In the genomic region with DNA sequence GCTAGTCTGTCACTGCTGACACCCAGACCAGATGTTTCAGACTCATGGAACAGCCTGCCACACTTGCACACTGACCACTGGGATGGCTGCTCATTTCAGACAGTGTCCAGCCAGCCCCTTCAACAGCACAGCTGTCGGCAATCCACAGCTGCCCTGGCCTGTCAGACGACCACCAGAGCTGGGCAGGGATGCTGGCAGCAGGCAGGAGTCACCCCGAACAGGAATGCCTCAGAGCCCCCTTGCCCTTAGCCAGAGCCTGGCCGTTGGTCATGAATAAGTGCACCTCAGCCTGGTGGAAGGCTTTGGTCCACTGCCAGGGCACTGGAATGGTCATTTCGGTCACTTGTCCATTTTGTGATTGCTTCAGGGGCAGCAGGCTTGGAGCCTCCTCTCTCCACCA, we compare ENCODE assay signal across 23 cellular contexts.
"Had no signal": no experiment of that assay in that cellular context is flagged by ENCODE, and none has a peak within 500 bp of the region (broad histone marks: within the 10 kb centered on the region; RNA-seq: fewer than 3 reads in every experiment).

No MANE protein-coding gene starts in this region.

- H3K27ac Mint-ChIP-seq: activated B cell treated with CpG ODN at 0.5 μM for 24 hours; activated CD8-positive, alpha-beta T cell treated with anti-CD3 and anti-CD28 coated beads for 36 hours; activated naive CD8-positive, alpha-beta T cell; activated T-helper 17 cell treated with anti-CD3 and anti-CD28 coated beads, Interleukin-2, amount 50 U/mL, for 72 hours; T-helper 17 cell; T-helper 2 cell treated with Interferon-gamma antibody and Interleukin-4, amounts not matched to agents 5 μg/mL and 100 μg/mL, for 36 hours had no signal

- H3K27me3 ChIP-seq: brain microvascular endothelial cell had no signal

- H3K4me1 Mint-ChIP-seq: activated B cell treated with CpG ODN at 0.5 μM for 24 hours; activated T-helper 17 cell treated with anti-CD3 and anti-CD28 coated beads, Interleukin-2, amount 50 U/mL, for 72 hours; central memory CD8-positive, alpha-beta T cell; T-helper 17 cell had no signal

- H3K4me3 Mint-ChIP-seq: activated B cell treated with CpG ODN at 0.5 μM for 24 hours; activated CD8-positive, alpha-beta T cell treated with anti-CD3 and anti-CD28 coated beads for 36 hours; activated naive CD8-positive, alpha-beta T cell; activated T-cell treated with anti-CD3 and anti-CD28 coated beads, Interleukin-2, amount 50 U/mL, for 4 hours; activated T-helper 17 cell treated with anti-CD3 and anti-CD28 coated beads, Interleukin-2, amount 50 U/mL, for 72 hours; central memory CD8-positive, alpha-beta T cell; T-helper 17 cell; T-helper 2 cell treated with Interferon-gamma antibody and Interleukin-4, amounts not matched to agents 5 μg/mL and 100 μg/mL, for 36 hours had no signal

- H3K9me3 Mint-ChIP-seq: activated B cell treated with CpG ODN at 0.5 μM for 24 hours; activated CD8-positive, alpha-beta T cell treated with anti-CD3 and anti-CD28 coated beads for 36 hours; activated T-cell treated with anti-CD3 and anti-CD28 coated beads, Interleukin-2, amount 50 U/mL, for 4 hours; activated T-helper 17 cell treated with anti-CD3 and anti-CD28 coated beads, Interleukin-2, amount 50 U/mL, for 72 hours; T-helper 2 cell treated with Interferon-gamma antibody and Interleukin-4, amounts not matched to agents 5 μg/mL and 100 μg/mL, for 36 hours had no signal

- H3K36me3 Mint-ChIP-seq: activated naive CD8-positive, alpha-beta T cell had no signal

- DNase-seq: activated B cell treated with CpG ODN at 0.5 μM for 24 hours; activated CD4-positive, alpha-beta T cell treated with anti-CD3 and anti-CD28 coated beads for 48 hours; activated CD4-positive, alpha-beta T cell treated with anti-CD3 and anti-CD28 coated beads, Interleukin-2, amount 50 U/mL, for 1 hour; activated CD4-positive, alpha-beta T cell treated with anti-CD3 and anti-CD28 coated beads, Interleukin-2, amount 50 U/mL, for 48 hours; activated CD8-positive, alpha-beta T cell treated with anti-CD3 and anti-CD28 coated beads for 36 hours; activated effector memory CD4-positive, alpha-beta T cell treated with Interleukin-2 at 50 U/mL for 16 hours; activated gamma-delta T cell treated with Interleukin-2 at 50 U/mL for 16 hours; activated naive CD4-positive, alpha-beta T cell treated with anti-CD3 and anti-CD28 coated beads, Interleukin-2, amount 50 U/mL, for 16 hours; activated naive CD4-positive, alpha-beta T cell treated with Interleukin-2 at 50 U/mL for 16 hours; activated T-cell treated with anti-CD3 and anti-CD28 coated beads, Interleukin-2, amount 50 U/mL, for 4 hours; amniotic stem cell; anterior cingulate cortex; brain microvascular endothelial cell; effector CD8-positive, alpha-beta T cell; foreskin fibroblast; T-helper 1 cell; T-helper 17 cell; T1000; WERI-Rb-1 had no signal

- H3K27ac ChIP-seq: brain microvascular endothelial cell, WERI-Rb-1 had no signal

- H3K27me3 Mint-ChIP-seq: activated B cell treated with CpG ODN at 0.5 μM for 24 hours; activated CD8-positive, alpha-beta T cell treated with anti-CD3 and anti-CD28 coated beads for 36 hours; activated naive CD8-positive, alpha-beta T cell; central memory CD8-positive, alpha-beta T cell; T-helper 17 cell had no signal
